18 cellular contexts compared by ENCODE assay signal in genomic region chr6:24332306-24332705, GRCh38. TPM values are rescaled to one million over a fixed set of nuclear protein-coding genes. Genes with fewer than 3 reads are reported as not detected.
DNase-seq lines count a peak whose midpoint lies in the region; TF ChIP-seq lines count a peak whose summit lies in the region.
"Had no signal": no experiment of that assay in that cellular context is flagged by ENCODE, and none has a peak within 500 bp of the region (broad histone marks: within the 10 kb centered on the region; RNA-seq: fewer than 3 reads in every experiment).

No MANE protein-coding gene starts in this region.

- no peak overlapping the region for H3K4me3 ChIP-seq in astrocyte of the cerebellum (ENCODE audit: low read depth, low read length)
- no peak overlapping the region for H3K4me3 ChIP-seq in kidney epithelial cell (ENCODE audit: low read depth, low read length)
- H3K4me3 ChIP-seq: ascending aorta, skin epidermis had no signal

- in situ Hi-C loops in astrocyte of the cerebellum (cut with HindIII; ENCODE audit: low sequenced_read_pairs): no loop called here

- TF ChIP-seq CTCF in astrocyte of the cerebellum (IDR thresholded peaks at IDR 0.05; ENCODE audit: low read depth, low read length, missing control alignments): no peak
- no peak for TF ChIP-seq CTCF in kidney epithelial cell (IDR thresholded peaks at IDR 0.05; ENCODE audit: insufficient read depth, low read length, poor library complexity, severe bottlenecking)

- no peaks in the 10 kb centered on the region for H3K27me3 ChIP-seq in kidney epithelial cell (ENCODE audit: control insufficient read depth, insufficient read depth, low read length)
- H3K27me3 ChIP-seq: ascending aorta, dorsolateral prefrontal cortex, neutrophil had no signal

- H3K36me3 ChIP-seq in kidney epithelial cell (ENCODE audit: control insufficient read depth, insufficient read depth, low read length): no peaks in the 10 kb centered on the region
- H3K36me3 ChIP-seq: ascending aorta, neutrophil had no signal

- DNase-seq in HT1080 (ENCODE audit: low read depth) (peak; percentile 41), astrocyte of the cerebellum (ENCODE audit: low read depth) (peak; percentile 43), kidney epithelial cell (ENCODE audit: low read depth) (peak; percentile 99), putamen (ENCODE audit: low spot score) (no peak), NOMO-1 treated with dmso at 0.1 percent for 144 hours (lab: John Stamatoyannopoulos, UW; ENCODE audit: unreplicated experiment) (no peak), cerebellum (ENCODE audit: low spot score) (no peak)
- DNase-seq in stimulated activated CD4-positive, alpha-beta T cell treated with anti-CD3 and anti-CD28 coated beads, Interleukin-4, amount 100 ng/mL, for 1 hour: no peak
- DNase-seq: activated CD4-positive, CD25-positive, alpha-beta regulatory T cell; activated effector memory CD4-positive, alpha-beta T cell treated with anti-CD3 and anti-CD28 coated beads, Interleukin-2, amount 50 U/mL, for 16 hours; NCI-H1436 treated with DMSO at 0.1 percent for 48 hours; NCI-H510A treated with DMSO at 0.1 percent for 48 hours; stimulated activated naive CD4-positive, alpha-beta T cell treated with Interleukin-2 at 50 U/mL for 16 hours; T-cell had no signal

RNA-seq across cellular contexts. Expression of gene DCDC2, which starts 25.6 kb away (rescaled TPM):
- total RNA-seq in HT1080 (2014; rRNA removed; shearing (Covaris generic)): 0.27 TPM in 1 of 2 replicates, not detected in the other
- 0.02 TPM in 1 of 2 replicates, not detected in the other for polyA plus RNA-seq in HT1080 (2015; cell fraction: cytosol; rRNA removed)
- not detected in 2 replicates for polyA plus RNA-seq in HT1080 (2015; cell fraction: nucleus; rRNA removed)
- total RNA-seq in kidney epithelial cell: 37.1 and 43.9 TPM in 2 replicates
- 2.6 TPM for total RNA-seq in cerebellum
- total RNA-seq: ascending aorta had no signal
- polyA plus RNA-seq: CD14-positive monocyte had no signal

Comparison
In these comparisons a context has a peak if more than half of its experiments do, and no peak if none do; other contexts are left out.
1. DNase-seq: peak in HT1080 (single experiment), astrocyte of the cerebellum (single experiment) and kidney epithelial cell (single experiment); none in putamen (single experiment), stimulated activated CD4-positive, alpha-beta T cell treated with anti-CD3 and anti-CD28 coated beads, Interleukin-4, amount 100 ng/mL, for 1 hour (single experiment), NOMO-1 treated with dmso at 0.1 percent for 144 hours (single experiment) and cerebellum (single experiment).
2. RNA of gene DCDC2, which starts 25.6 kb away (total RNA-seq): 37.1 to 43.9 TPM in kidney epithelial cell; 2.6 TPM in cerebellum (single experiment) and 0.27 TPM in HT1080; every median in the first group is over 10 times any median in the second.